23 cellular contexts compared by ENCODE assay signal in the genomic region with DNA sequence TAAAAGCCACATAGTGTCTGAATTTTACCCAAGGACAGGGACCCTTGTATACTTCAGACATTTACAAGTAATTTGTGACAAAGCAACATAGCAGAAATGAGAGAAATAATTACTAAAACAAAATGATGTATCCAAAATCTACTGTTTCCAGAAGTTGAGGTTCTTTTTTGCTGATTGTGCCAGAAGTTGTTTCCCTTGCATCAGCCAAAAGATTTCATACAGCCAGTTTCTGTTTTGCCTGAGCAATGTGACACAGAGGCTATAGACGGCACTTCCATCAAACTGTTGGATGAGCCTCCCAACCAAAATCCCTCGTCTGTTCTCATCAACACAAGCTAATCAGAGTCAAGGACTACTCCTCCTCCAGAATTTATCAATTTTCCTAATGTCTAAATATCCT.
"Had no signal": no experiment of that assay in that cellular context is flagged by ENCODE, and none has a peak within 500 bp of the region (broad histone marks: within the 10 kb centered on the region; RNA-seq: fewer than 3 reads in every experiment).

No MANE protein-coding gene starts in this region.

- FAIRE-seq: keratinocyte had no signal

- H3K4me1 ChIP-seq: gastrocnemius medialis, lower lobe of right lung, psoas muscle, spleen, testis, tibial artery, upper lobe of left lung, uterus had no signal

- ATAC-seq: effector memory CD8-positive, alpha-beta T cell; gastrocnemius medialis; left ventricle myocardium superior; lower lobe of right lung; natural killer cell; psoas muscle; right cardiac atrium; stimulated activated memory B cell treated with anti-CD40 and anti-IgM and Interleukin-4, amounts not matched to agents 10 μg/mL and 1 μg/mL and 100 μg/mL, for 72 hours; stimulated activated naive CD8-positive, alpha-beta T cell treated with anti-CD3 and anti-CD28 coated beads, Interleukin-15, Interleukin-2, amounts not matched to agents 100 U/mL and 50 U/mL, for 24 hours had no signal

- DNase-seq: cortex of kidney; effector memory CD8-positive, alpha-beta T cell; gastrocnemius medialis; head of caudate nucleus; left ventricle myocardium superior; lower lobe of right lung; natural killer cell; occipital lobe; ovary; posterior cingulate gyrus; psoas muscle; right cardiac atrium; spleen; stimulated activated CD4-positive, alpha-beta T cell treated with anti-CD3 and anti-CD28 coated beads, Interleukin-4, amount 100 ng/mL, for 4 hours; stimulated activated naive CD8-positive, alpha-beta T cell treated with anti-CD3 and anti-CD28 coated beads, Interleukin-15, Interleukin-2, amounts not matched to agents 100 U/mL and 50 U/mL, for 24 hours; substantia nigra; testis; tibial artery; upper lobe of left lung; uterus had no signal

- H3K36me3 Mint-ChIP-seq: stimulated activated memory B cell treated with anti-CD40 and anti-IgM and Interleukin-4, amounts not matched to agents 10 μg/mL and 1 μg/mL and 100 μg/mL, for 72 hours had no signal

- H3K36me3 ChIP-seq: gastrocnemius medialis, lower lobe of right lung, ovary, spleen, tibial artery, upper lobe of left lung, uterus had no signal

- H3K9me3 ChIP-seq: gastrocnemius medialis, lower lobe of right lung, ovary, psoas muscle, testis, tibial artery, upper lobe of left lung, uterus had no signal

- H3K4me3 Mint-ChIP-seq: effector memory CD8-positive, alpha-beta T cell; natural killer cell; stimulated activated memory B cell treated with anti-CD40 and anti-IgM and Interleukin-4, amounts not matched to agents 10 μg/mL and 1 μg/mL and 100 μg/mL, for 72 hours had no signal

- H3K27ac Mint-ChIP-seq: natural killer cell; stimulated activated memory B cell treated with anti-CD40 and anti-IgM and Interleukin-4, amounts not matched to agents 10 μg/mL and 1 μg/mL and 100 μg/mL, for 72 hours had no signal

- H3K4me1 Mint-ChIP-seq: natural killer cell; stimulated activated memory B cell treated with anti-CD40 and anti-IgM and Interleukin-4, amounts not matched to agents 10 μg/mL and 1 μg/mL and 100 μg/mL, for 72 hours had no signal

- H3K27ac ChIP-seq: gastrocnemius medialis, lower lobe of right lung, ovary, psoas muscle, skin epidermis, spleen, testis, tibial artery, upper lobe of left lung, uterus had no signal

- H3K27me3 ChIP-seq: gastrocnemius medialis, ovary, spleen, testis, tibial artery, upper lobe of left lung, uterus had no signal

- H3K4me3 ChIP-seq: gastrocnemius medialis, lower lobe of right lung, ovary, psoas muscle, skin epidermis, spleen, testis, tibial artery, upper lobe of left lung, uterus had no signal

- H3K27me3 Mint-ChIP-seq: effector memory CD8-positive, alpha-beta T cell; stimulated activated memory B cell treated with anti-CD40 and anti-IgM and Interleukin-4, amounts not matched to agents 10 μg/mL and 1 μg/mL and 100 μg/mL, for 72 hours had no signal
